ENCODE assay signal across 24 cellular contexts in genomic region chr7:101993311-101993710, GRCh38.
"Had no signal": no experiment of that assay in that cellular context is flagged by ENCODE, and none has a peak within 500 bp of the region (broad histone marks: within the 10 kb centered on the region; RNA-seq: fewer than 3 reads in every experiment).

No MANE protein-coding gene starts in this region.

- H3K9ac ChIP-seq: neural progenitor cell had no signal

- H3K36me3 ChIP-seq: brain microvascular endothelial cell, gastrocnemius medialis, left lung, lower lobe of right lung, neural progenitor cell, uterus had no signal

- FAIRE-seq: astrocyte, islet of Langerhans had no signal

- H3K27me3 ChIP-seq: brain microvascular endothelial cell, gastrocnemius medialis, left lung, neural progenitor cell, uterus had no signal

- H3K36me3 Mint-ChIP-seq: type B pancreatic cell had no signal

- ATAC-seq: activated CD4-positive, CD25-positive, alpha-beta regulatory T cell treated with anti-CD3 and anti-CD28 coated beads, Interleukin-2, amount 50 U/mL, for 24 hours; effector memory CD8-positive, alpha-beta T cell; gastrocnemius medialis; left lung; lower lobe of right lung; naive thymus-derived CD8-positive, alpha-beta T cell; right cardiac atrium; stimulated activated naive CD8-positive, alpha-beta T cell treated with anti-CD3 and anti-CD28 coated beads, Interleukin-15, Interleukin-2, amounts not matched to agents 100 U/mL and 50 U/mL, for 24 hours had no signal

- DNase-seq: activated CD4-positive, alpha-beta T cell treated with anti-CD3 and anti-CD28 coated beads for 48 hours; activated CD4-positive, alpha-beta T cell treated with anti-CD3 and anti-CD28 coated beads, Interleukin-2, amount 50 U/mL, for 48 hours; activated CD8-positive, alpha-beta memory T cell treated with anti-CD3 and anti-CD28 coated beads for 24 hours; activated effector memory CD4-positive, alpha-beta T cell treated with Interleukin-2 at 50 U/mL for 16 hours; activated naive CD4-positive, alpha-beta T cell treated with anti-CD3 and anti-CD28 coated beads for 36 hours; activated naive CD8-positive, alpha-beta T cell treated with anti-CD3 and anti-CD28 coated beads, Interleukin-2, amount 10 ng/mL, durations not matched to agents 7 days and 5 days; brain microvascular endothelial cell; cortex of kidney; effector memory CD8-positive, alpha-beta T cell; erythroblast; gastrocnemius medialis; lower lobe of right lung; mesenchymal stem cell; naive thymus-derived CD8-positive, alpha-beta T cell; occipital lobe; right cardiac atrium; stimulated activated naive CD8-positive, alpha-beta T cell treated with anti-CD3 and anti-CD28 coated beads, Interleukin-15, Interleukin-2, amounts not matched to agents 100 U/mL and 50 U/mL, for 24 hours; uterus had no signal

- H3K4me3 Mint-ChIP-seq: activated naive CD4-positive, alpha-beta T cell treated with anti-CD3 and anti-CD28 coated beads for 36 hours; activated naive CD8-positive, alpha-beta T cell treated with anti-CD3 and anti-CD28 coated beads, Interleukin-2, amount 10 ng/mL, durations not matched to agents 7 days and 5 days; effector memory CD8-positive, alpha-beta T cell; naive thymus-derived CD8-positive, alpha-beta T cell; neural progenitor cell; type B pancreatic cell had no signal

- H3K9me3 ChIP-seq: gastrocnemius medialis, left lung, lower lobe of right lung, uterus had no signal

- H3K27ac ChIP-seq: brain microvascular endothelial cell, gastrocnemius medialis, left lung, lower lobe of right lung, neural progenitor cell, uterus had no signal

- H3K9me3 Mint-ChIP-seq: activated naive CD4-positive, alpha-beta T cell treated with anti-CD3 and anti-CD28 coated beads for 36 hours; activated naive CD8-positive, alpha-beta T cell treated with anti-CD3 and anti-CD28 coated beads, Interleukin-2, amount 10 ng/mL, durations not matched to agents 7 days and 5 days; effector memory CD8-positive, alpha-beta T cell; naive thymus-derived CD8-positive, alpha-beta T cell; neural progenitor cell; type B pancreatic cell had no signal

- H3K4me2 ChIP-seq: neural progenitor cell had no signal

- H3K27ac Mint-ChIP-seq: activated naive CD4-positive, alpha-beta T cell treated with anti-CD3 and anti-CD28 coated beads for 36 hours; activated naive CD8-positive, alpha-beta T cell treated with anti-CD3 and anti-CD28 coated beads, Interleukin-2, amount 10 ng/mL, durations not matched to agents 7 days and 5 days; effector memory CD8-positive, alpha-beta T cell; neural progenitor cell; type B pancreatic cell had no signal

- H3K4me1 ChIP-seq: lower lobe of right lung had no signal

- H3K27me3 Mint-ChIP-seq: activated naive CD8-positive, alpha-beta T cell treated with anti-CD3 and anti-CD28 coated beads, Interleukin-2, amount 10 ng/mL, durations not matched to agents 7 days and 5 days; effector memory CD8-positive, alpha-beta T cell; naive thymus-derived CD8-positive, alpha-beta T cell; type B pancreatic cell had no signal

- H3K4me3 ChIP-seq: gastrocnemius medialis, left lung, lower lobe of right lung, neural progenitor cell, uterus had no signal
